In genomic region chr10:14843327-14843988, GRCh38 we compare ENCODE assay signal across 2 cellular contexts.
TF ChIP-seq lines count a peak whose summit lies in the region.

No MANE protein-coding gene starts in this region.

TF ChIP-seq in HEK293, 187 proteins besides CTCF, POLR2A, EP300 and RAD21:
- TF ChIP-seq ZNF2 (tag by site-specific recombination; IDR thresholded peaks at IDR 0.05) (no peak), SCRT2 (tag by site-specific recombination; IDR thresholded peaks at IDR 0.05) (peak; percentile 65), SP2 (tag by site-specific recombination; IDR thresholded peaks at IDR 0.05) (no peak), ZNF146 (tag by site-specific recombination; IDR thresholded peaks at IDR 0.05) (no peak)

TF ChIP-seq in GM12878, 131 proteins besides CTCF, POLR2A, EP300 and RAD21:
- TF ChIP-seq CEBPZ (IDR thresholded peaks at IDR 0.05; ENCODE audit: low read depth, low read length), result no peak
